8 cellular contexts compared by ENCODE assay signal in genomic region chr7:2399848-2400587, GRCh38. TPM values are rescaled to one million over a fixed set of nuclear protein-coding genes. Genes with fewer than 3 reads are reported as not detected.
DNase-seq lines count a peak whose midpoint lies in the region; ATAC-seq and TF ChIP-seq lines count a peak whose summit lies in the region.

No MANE protein-coding gene starts in this region.

- H3K4me3 ChIP-seq in BJ (ENCODE audit: low read depth, low read length) (no peak overlapping the region), left lung (no peak overlapping the region)

- CTCF ChIA-PET in BJ (lab: Yijun Ruan, JAX) = interaction anchor here (0.6 to 1.5 kb wide), 2 partner anchors 38 to 69 kb away, joined by 3 to 5 read pairs; no protein-coding TSS in a partner anchor

- H3K4me1 ChIP-seq in left lung = peaks cover 15 to 56% of the 10 kb centered on the region in 2 donors

- DNase-seq in BJ (ENCODE audit: low read depth) = peak; percentile 81
- DNase-seq in HS-27A (ENCODE audit: low read depth) = peak; percentile 87
- peak; percentile 30 for DNase-seq in RKO (ENCODE audit: low spot score)
- DNase-seq in cerebellum (ENCODE audit: low spot score) = peak; percentile 62
- peak; percentile 62 to 85 for DNase-seq in left lung
- peak; percentile 89 for DNase-seq in stromal cell of bone marrow (ENCODE audit: low read depth)

- POLR2A ChIA-PET in BJ (lab: Charles Lee) = interaction anchor here (0.6 to 0.7 kb wide), 4 partner anchors 18 to 537 kb away, joined by 3 to 7 read pairs (median 4); no protein-coding TSS in a partner anchor

- peak overlapping the region; percentile 49 to 75 for H3K27ac ChIP-seq in left lung

- no peak for TF ChIP-seq CTCF in BJ (IDR thresholded peaks at IDR 0.05; ENCODE audit: insufficient read depth, low read depth, low read length)
- no peak for TF ChIP-seq CTCF in left lung (IDR thresholded peaks at IDR 0.05)

- H3K27me3 ChIP-seq in BJ (ENCODE audit: control insufficient read depth, insufficient read depth, low read length) (no peaks in the 10 kb centered on the region), left lung (no peaks in the 10 kb centered on the region)

- intact Hi-C loops in left lung (cut with DNase I) = no loop called here

- H3K36me3 ChIP-seq in BJ (ENCODE audit: control insufficient read depth, insufficient read depth, low read length) (no peaks in the 10 kb centered on the region), left lung (no peaks in the 10 kb centered on the region)

- H3K9me3 ChIP-seq in left lung = no peaks in the 10 kb centered on the region

- ATAC-seq in left lung (peak; percentile 23), GM18520 (IDR thresholded peaks at IDR 0.05; ENCODE audit: unreplicated experiment) (no peak), HG03520 (IDR thresholded peaks at IDR 0.05; ENCODE audit: unreplicated experiment) (no peak)

RNA-seq across cellular contexts. Expression of gene CHST12, which starts 3.4 kb away (rescaled TPM):
- 8.6 and 18.4 TPM in 2 replicates for polyA plus RNA-seq in BJ (2011; rRNA removed)
- polyA minus RNA-seq in BJ (2011; rRNA and poly(A)+ RNA removed) = 4.8 and 5.4 TPM in 2 replicates
- total RNA-seq in cerebellum (5.4 TPM), left lung (10 to 100 TPM; 19.2 to 27.1 TPM)

RNA-seq across cellular contexts. Expression of gene EIF3B, which starts 45.4 kb away (rescaled TPM):
- polyA plus RNA-seq in BJ (2011; rRNA removed) = 92.7 and 106 TPM in 2 replicates
- polyA minus RNA-seq in BJ (2011; rRNA and poly(A)+ RNA removed) = 57.7 and 83.7 TPM in 2 replicates
- 57.8 TPM for total RNA-seq in cerebellum
- 100 to 1,000 TPM in 1 of 2 donors, 10 to 100 TPM in 1; 91.4 to 131 TPM for total RNA-seq in left lung

Comparison
In these comparisons a context has a peak if more than half of its experiments do, and no peak if none do; other contexts are left out.
1. DNase-seq: peak in every context shown above with its lines; median percentile 89 in stromal cell of bone marrow; 87 in HS-27A; 81 in BJ; 74 in left lung; 62 in cerebellum; 30 in RKO.